In genomic region chr1:70427976-70428375, GRCh38 we compare ENCODE assay signal across 30 cellular contexts. TPM values are rescaled to one million over a fixed set of nuclear protein-coding genes. Genes with fewer than 3 reads are reported as not detected.
A peak's percentile ranks its signal among the peaks of the same experiment; 100 is the strongest.
DNase-seq lines count a peak whose midpoint lies in the region; FAIRE-seq and TF ChIP-seq lines count a peak whose summit lies in the region.
"Had no signal": no experiment of that assay in that cellular context is flagged by ENCODE, and none has a peak within 500 bp of the region (broad histone marks: within the 10 kb centered on the region; RNA-seq: fewer than 3 reads in every experiment).

No MANE protein-coding gene starts in this region.

- H3K9ac ChIP-seq in astrocyte (ENCODE audit: low read length): no peak overlapping the region

- CTCF ChIA-PET in activated naive CD4-positive, alpha-beta T cell treated with anti-CD3 and anti-CD28 coated beads, Interleukin-2, amount 10 ng/mL, durations not matched to agents 7 days and 5 days (lab: Charles Lee): no interaction called here

- TF ChIP-seq CTCF in HFFc6 (IDR thresholded peaks at IDR 0.05) (no peak), astrocyte (IDR thresholded peaks at IDR 0.05; ENCODE audit: insufficient read depth, low read depth, low read length) (no peak), fibroblast of villous mesenchyme (IDR thresholded peaks at IDR 0.05; ENCODE audit: insufficient read depth, low read depth, low read length) (no peak)

- peaks cover 2% of the 10 kb centered on the region for H3K27me3 Mint-ChIP-seq in HFFc6 (ENCODE audit: insufficient read depth)
- H3K27me3 Mint-ChIP-seq in astrocyte (ENCODE audit: low read depth, unreplicated experiment): no peaks in the 10 kb centered on the region
- H3K27me3 Mint-ChIP-seq in activated naive CD4-positive, alpha-beta T cell treated with anti-CD3 and anti-CD28 coated beads, Interleukin-2, amount 10 ng/mL, durations not matched to agents 7 days and 5 days: no peaks in the 10 kb centered on the region
- H3K27me3 Mint-ChIP-seq: CD4-positive, alpha-beta T cell; stimulated activated naive B cell treated with anti-CD40 and anti-IgM and Interleukin-4, amounts not matched to agents 10 μg/mL and 1 μg/mL and 100 μg/mL, for 72 hours; T-cell had no signal

- H3K27me3 ChIP-seq in astrocyte (ENCODE audit: insufficient read depth, low read length): no peaks in the 10 kb centered on the region
- H3K27me3 ChIP-seq: ovary, right atrium auricular region, uterus had no signal

- H3K27ac Mint-ChIP-seq in HFFc6 (no peak overlapping the region), astrocyte (ENCODE audit: unreplicated experiment) (peak overlapping the region; percentile 59)
- H3K27ac Mint-ChIP-seq in activated naive CD4-positive, alpha-beta T cell treated with anti-CD3 and anti-CD28 coated beads, Interleukin-2, amount 10 ng/mL, durations not matched to agents 7 days and 5 days: no peak overlapping the region
- H3K27ac Mint-ChIP-seq: activated T-cell treated with anti-CD3 and anti-CD28 coated beads, Interleukin-2, amount 50 U/mL, for 72 hours; CD4-positive, alpha-beta T cell; nephron progenitor cell; stimulated activated naive B cell treated with anti-CD40 and anti-IgM and Interleukin-4, amounts not matched to agents 10 μg/mL and 1 μg/mL and 100 μg/mL, for 72 hours; T-cell had no signal

- no peak overlapping the region for H3K27ac ChIP-seq in astrocyte (ENCODE audit: low read depth, low read length)
- H3K27ac ChIP-seq: ovary, PC-9, right atrium auricular region, uterus had no signal

- H3K4me3 ChIP-seq in astrocyte (ENCODE audit: insufficient read depth, low read depth, low read length) (no peak overlapping the region), fibroblast of villous mesenchyme (ENCODE audit: low read depth, low read length) (no peak overlapping the region)
- H3K4me3 ChIP-seq: ovary, PC-9, right atrium auricular region, uterus had no signal

- H3K4me1 ChIP-seq in astrocyte (ENCODE audit: insufficient read depth, low read length): no peaks in the 10 kb centered on the region
- H3K4me1 ChIP-seq: right atrium auricular region, uterus had no signal

- no peaks in the 10 kb centered on the region for H3K36me3 ChIP-seq in astrocyte (ENCODE audit: insufficient read depth, low read length)
- H3K36me3 ChIP-seq: ovary, uterus had no signal

- FAIRE-seq in astrocyte (lab: Jason Lieb, UNC): no peak
- no peak for FAIRE-seq in urothelium cell line (lab: Jason Lieb, UNC)
- FAIRE-seq: endothelial cell of umbilical vein, frontal cortex, G401.6, islet of Langerhans had no signal

- H3K9me3 ChIP-seq in astrocyte (ENCODE audit: insufficient read depth, low read depth, low read length): no peaks in the 10 kb centered on the region
- H3K9me3 ChIP-seq: ovary, right atrium auricular region, uterus had no signal

- H3K79me2 ChIP-seq in astrocyte (ENCODE audit: insufficient read depth, low read length): no peaks in the 10 kb centered on the region

- no peaks in the 10 kb centered on the region for H4K20me1 ChIP-seq in astrocyte (ENCODE audit: insufficient read depth, low read length)

- H3K4me2 ChIP-seq in astrocyte (ENCODE audit: low read length): no peak overlapping the region
- H3K4me2 ChIP-seq: PC-9 had no signal

- DNase-seq in HFFc6: peak; percentile 18
- DNase-seq in astrocyte (ENCODE audit: low read depth): peak; percentile 38
- DNase-seq in fibroblast of villous mesenchyme (ENCODE audit: low read depth): peak; percentile 75
- DNase-seq in urothelium cell line (ENCODE audit: low spot score): peak; percentile 22
- DNase-seq in C1 segment of cervical spinal cord (lab: John Stamatoyannopoulos, UW): no peak
- DNase-seq in activated naive CD4-positive, alpha-beta T cell treated with anti-CD3 and anti-CD28 coated beads, Interleukin-2, amount 10 ng/mL, durations not matched to agents 7 days and 5 days: no peak
- no peak for DNase-seq in NAMALWA (ENCODE audit: low spot score)
- DNase-seq: activated CD4-positive, alpha-beta T cell treated with anti-CD3 and anti-CD28 coated beads for 4 hours; activated naive CD4-positive, alpha-beta T cell treated with Interleukin-2 at 50 U/mL for 16 hours; activated T-cell treated with anti-CD3 and anti-CD28 coated beads, Interleukin-2, amount 50 U/mL, for 72 hours; amygdala; caudate nucleus; CD4-positive, alpha-beta T cell; KBM-7; MM.1S; NCI-H1436 treated with DMSO at 0.1 percent for 48 hours; NCI-H510A treated with DMSO at 0.1 percent for 48 hours; nephron progenitor cell; ovary; PC-9; SHP77 treated with DMSO at 0.1 percent for 48 hours; stimulated activated CD4-positive, alpha-beta T cell treated with anti-CD3 and anti-CD28 coated beads, Interleukin-4, amount 100 ng/mL, for 24 hours; stimulated activated naive B cell treated with anti-CD40 and anti-IgM and Interleukin-4, amounts not matched to agents 10 μg/mL and 1 μg/mL and 100 μg/mL, for 72 hours; T-cell; uterus had no signal

- H3K4me3 Mint-ChIP-seq in HFFc6 (no peak overlapping the region), astrocyte (ENCODE audit: unreplicated experiment) (no peak overlapping the region)
- H3K4me3 Mint-ChIP-seq in activated naive CD4-positive, alpha-beta T cell treated with anti-CD3 and anti-CD28 coated beads, Interleukin-2, amount 10 ng/mL, durations not matched to agents 7 days and 5 days: no peak overlapping the region
- H3K4me3 Mint-ChIP-seq: activated T-cell treated with anti-CD3 and anti-CD28 coated beads, Interleukin-2, amount 50 U/mL, for 72 hours; CD4-positive, alpha-beta T cell; nephron progenitor cell; stimulated activated naive B cell treated with anti-CD40 and anti-IgM and Interleukin-4, amounts not matched to agents 10 μg/mL and 1 μg/mL and 100 μg/mL, for 72 hours; T-cell had no signal

- no peak overlapping the region for H2AFZ ChIP-seq in astrocyte (ENCODE audit: low read depth, low read length)
- H2AFZ ChIP-seq: PC-9 had no signal

- H3K4me1 Mint-ChIP-seq in HFFc6 (ENCODE audit: low read depth) (peaks cover 37% of the 10 kb centered on the region), astrocyte (ENCODE audit: low read depth, unreplicated experiment) (peaks cover 9% of the 10 kb centered on the region)
- H3K4me1 Mint-ChIP-seq in activated naive CD4-positive, alpha-beta T cell treated with anti-CD3 and anti-CD28 coated beads, Interleukin-2, amount 10 ng/mL, durations not matched to agents 7 days and 5 days: peaks cover 4% of the 10 kb centered on the region
- H3K4me1 Mint-ChIP-seq: nephron progenitor cell; stimulated activated naive B cell treated with anti-CD40 and anti-IgM and Interleukin-4, amounts not matched to agents 10 μg/mL and 1 μg/mL and 100 μg/mL, for 72 hours; T-cell had no signal

- H3K9me3 Mint-ChIP-seq in HFFc6: no peaks in the 10 kb centered on the region
- no peaks in the 10 kb centered on the region for H3K9me3 Mint-ChIP-seq in astrocyte (ENCODE audit: unreplicated experiment)
- no peaks in the 10 kb centered on the region for H3K9me3 Mint-ChIP-seq in activated naive CD4-positive, alpha-beta T cell treated with anti-CD3 and anti-CD28 coated beads, Interleukin-2, amount 10 ng/mL, durations not matched to agents 7 days and 5 days
- H3K9me3 Mint-ChIP-seq: activated T-cell treated with anti-CD3 and anti-CD28 coated beads, Interleukin-2, amount 50 U/mL, for 72 hours; CD4-positive, alpha-beta T cell; nephron progenitor cell; stimulated activated naive B cell treated with anti-CD40 and anti-IgM and Interleukin-4, amounts not matched to agents 10 μg/mL and 1 μg/mL and 100 μg/mL, for 72 hours; T-cell had no signal

- H3K36me3 Mint-ChIP-seq in HFFc6 (ENCODE audit: low read depth) (peaks cover 5% of the 10 kb centered on the region; the same call in 1 of the 2 replicates), astrocyte (ENCODE audit: low read depth, unreplicated experiment) (peaks cover 28% of the 10 kb centered on the region)
- no peaks in the 10 kb centered on the region for H3K36me3 Mint-ChIP-seq in activated naive CD4-positive, alpha-beta T cell treated with anti-CD3 and anti-CD28 coated beads, Interleukin-2, amount 10 ng/mL, durations not matched to agents 7 days and 5 days

RNA-seq across cellular contexts. Expression of gene CTH, which starts 16.9 kb away (rescaled TPM):
- total RNA-seq in HFFc6 (2021; fragmentation: NEBNext Ultra II Directional; extraction: Animal tissue kit (Norgen Biotek cat#: 25700)): 1 to 10 TPM; 2.0 to 5.5 (median 3.2) TPM
- 23.7 and 24.8 TPM in 2 replicates for total RNA-seq in astrocyte
- total RNA-seq in fibroblast of villous mesenchyme: 4.2 and 4.7 TPM in 2 replicates

Comparison
In these comparisons a context has a peak if more than half of its experiments do, and no peak if none do; other contexts are left out.
1. DNase-seq: peak in HFFc6 (single experiment), astrocyte (single experiment), fibroblast of villous mesenchyme (single experiment) and urothelium cell line (single experiment); none in C1 segment of cervical spinal cord (0 of 14), activated naive CD4-positive, alpha-beta T cell treated with anti-CD3 and anti-CD28 coated beads, Interleukin-2, amount 10 ng/mL, durations not matched to agents 7 days and 5 days (single experiment) and NAMALWA (single experiment).